Comparison of ENCODE assay signal across 18 cellular contexts in genomic region chr3:123134671-123135070, GRCh38.
DNase-seq lines count a peak whose midpoint lies in the region; ATAC-seq and TF ChIP-seq lines count a peak whose summit lies in the region.
"Had no signal": no experiment of that assay in that cellular context is flagged by ENCODE, and none has a peak within 500 bp of the region (broad histone marks: within the 10 kb centered on the region; RNA-seq: fewer than 3 reads in every experiment).

No MANE protein-coding gene starts in this region.

- no peaks in the 10 kb centered on the region for H3K4me1 Mint-ChIP-seq in activated naive CD4-positive, alpha-beta T cell treated with anti-CD3 and anti-CD28 coated beads, Interleukin-2, amount 50 U/mL, for 24 hours
- no peaks in the 10 kb centered on the region for H3K4me1 Mint-ChIP-seq in activated naive CD4-positive, alpha-beta T cell treated with anti-CD3 and anti-CD28 coated beads for 36 hours (ENCODE audit: low read depth)
- peaks cover 18% of the 10 kb centered on the region for H3K4me1 Mint-ChIP-seq in endodermal cell
- peaks cover 38% of the 10 kb centered on the region for H3K4me1 Mint-ChIP-seq in neural crest cell
- H3K4me1 Mint-ChIP-seq: CD4-positive, alpha-beta memory T cell had no signal

- H3K36me3 Mint-ChIP-seq in activated naive CD4-positive, alpha-beta T cell treated with anti-CD3 and anti-CD28 coated beads, Interleukin-2, amount 50 U/mL, for 24 hours = peaks cover 12% of the 10 kb centered on the region
- H3K36me3 Mint-ChIP-seq in activated naive CD4-positive, alpha-beta T cell treated with anti-CD3 and anti-CD28 coated beads for 36 hours (ENCODE audit: low read depth) = peaks cover 22% of the 10 kb centered on the region
- peaks cover 53% of the 10 kb centered on the region for H3K36me3 Mint-ChIP-seq in endodermal cell (ENCODE audit: low read depth)
- peaks cover 4% of the 10 kb centered on the region for H3K36me3 Mint-ChIP-seq in neural crest cell (ENCODE audit: low read depth)

- no peak for ATAC-seq in aorta (ENCODE audit: low FRiP score)
- no peak for ATAC-seq in esophagus mucosa
- ATAC-seq: A549 had no signal

- TF ChIP-seq CTCF in endodermal cell (conservative IDR thresholded peaks at IDR 0.05) = no peak
- no peak for TF ChIP-seq CTCF in neural crest cell (conservative IDR thresholded peaks at IDR 0.05)

- H3K9ac ChIP-seq in endodermal cell (ENCODE audit: extremely low read depth, low read length, poor library complexity, severe bottlenecking) = no peak overlapping the region

- peaks cover 96% of the 10 kb centered on the region for H3K36me3 ChIP-seq in endodermal cell (ENCODE audit: control insufficient read depth, insufficient read depth, low read length)
- peaks cover 0 to 6% of the 10 kb centered on the region in 2 donors for H3K36me3 ChIP-seq in aorta (ENCODE audit: control insufficient read depth in 1 of 2, insufficient read depth in 2 of 2, low read length in 1 of 2)

- H3K4me3 Mint-ChIP-seq in activated naive CD4-positive, alpha-beta T cell treated with anti-CD3 and anti-CD28 coated beads, Interleukin-2, amount 50 U/mL, for 24 hours = no peak overlapping the region
- H3K4me3 Mint-ChIP-seq in activated naive CD4-positive, alpha-beta T cell treated with anti-CD3 and anti-CD28 coated beads for 36 hours = no peak overlapping the region
- H3K4me3 Mint-ChIP-seq in endodermal cell = no peak overlapping the region
- H3K4me3 Mint-ChIP-seq in neural crest cell = no peak overlapping the region
- H3K4me3 Mint-ChIP-seq: CD4-positive, alpha-beta memory T cell; HFFc6 had no signal

- no peaks in the 10 kb centered on the region for H3K27me3 Mint-ChIP-seq in activated naive CD4-positive, alpha-beta T cell treated with anti-CD3 and anti-CD28 coated beads, Interleukin-2, amount 50 U/mL, for 24 hours
- no peaks in the 10 kb centered on the region for H3K27me3 Mint-ChIP-seq in activated naive CD4-positive, alpha-beta T cell treated with anti-CD3 and anti-CD28 coated beads for 36 hours (ENCODE audit: low read depth)
- H3K27me3 Mint-ChIP-seq in endodermal cell (ENCODE audit: insufficient read depth) (no peaks in the 10 kb centered on the region), neural crest cell (ENCODE audit: low read depth) (no peaks in the 10 kb centered on the region)
- H3K27me3 Mint-ChIP-seq: CD4-positive, alpha-beta memory T cell had no signal

- H3K27me3 ChIP-seq in endodermal cell (ENCODE audit: control insufficient read depth, insufficient read depth, low read length, poor library complexity, severe bottlenecking) (no peaks in the 10 kb centered on the region), aorta (ENCODE audit: control insufficient read depth in 1 of 2, insufficient read depth in 2 of 2, low read length in 1 of 2) (no peaks in the 10 kb centered on the region)

- no peak for DNase-seq in activated naive CD4-positive, alpha-beta T cell treated with anti-CD3 and anti-CD28 coated beads for 36 hours
- no peak for DNase-seq in endodermal cell
- DNase-seq in neural crest cell (ENCODE audit: low read depth, low spot score) = no peak
- peak; percentile 24 to 59 for DNase-seq in aorta
- no peak for DNase-seq in iPS-NIHi11 (ENCODE audit: low spot score)
- DNase-seq: 8988T; ACHN; C1 segment of cervical spinal cord; Caco-2; CD4-positive, alpha-beta memory T cell; DMS153; DND-41; GOT3; HFFc6 had no signal

- CTCF ChIA-PET in activated naive CD4-positive, alpha-beta T cell treated with anti-CD3 and anti-CD28 coated beads for 36 hours (lab: Charles Lee) = no interaction called here

- H3K27ac ChIP-seq in endodermal cell (ENCODE audit: low read depth, low read length) = peak overlapping the region; percentile 4
- H3K27ac ChIP-seq in aorta (ENCODE audit: low read depth in 1 of 2, low read length in 2 of 2) = no peak overlapping the region
- H3K27ac ChIP-seq: A549 had no signal

- 80 to 88% methylated on average over 2 to 10 of the region's 10 CpGs for WGBS in endodermal cell (ENCODE audit: insufficient coverage in 1 of 2, insufficient read length in 1 of 2), 2 experiments
- 83 to 85% methylated on average over 10 of the region's 10 CpGs for WGBS in aorta, 2 donors

- no peaks in the 10 kb centered on the region for H3K4me1 ChIP-seq in endodermal cell (ENCODE audit: control insufficient read depth, insufficient read depth, low read length)
- H3K4me1 ChIP-seq in aorta (ENCODE audit: control insufficient read depth in 1 of 2, insufficient read depth in 2 of 2, low read length in 2 of 2) = no peaks in the 10 kb centered on the region
- H3K4me1 ChIP-seq: A549 had no signal

- no peaks in the 10 kb centered on the region for H3K9me3 Mint-ChIP-seq in activated naive CD4-positive, alpha-beta T cell treated with anti-CD3 and anti-CD28 coated beads, Interleukin-2, amount 50 U/mL, for 24 hours
- H3K9me3 Mint-ChIP-seq in activated naive CD4-positive, alpha-beta T cell treated with anti-CD3 and anti-CD28 coated beads for 36 hours = no peaks in the 10 kb centered on the region
- H3K9me3 Mint-ChIP-seq in endodermal cell = no peaks in the 10 kb centered on the region
- no peaks in the 10 kb centered on the region for H3K9me3 Mint-ChIP-seq in neural crest cell
- H3K9me3 Mint-ChIP-seq: CD4-positive, alpha-beta memory T cell; HFFc6 had no signal

- H3K4me3 ChIP-seq in endodermal cell (ENCODE audit: low read length) = no peak overlapping the region
- H3K4me3 ChIP-seq in aorta (ENCODE audit: low read length in 2 of 2) = no peak overlapping the region
- H3K4me3 ChIP-seq: A549, HAP-1 had no signal

- intact Hi-C loops in activated naive CD4-positive, alpha-beta T cell treated with anti-CD3 and anti-CD28 coated beads for 36 hours (cut with micrococcal nuclease) = no loop called here
- intact Hi-C loops in aorta (cut with DNase I) = no loop called here

- H3K9me3 ChIP-seq in endodermal cell (ENCODE audit: control insufficient read depth, low read length) (no peaks in the 10 kb centered on the region), aorta (ENCODE audit: control insufficient read depth, low read length) (no peaks in the 10 kb centered on the region)
- H3K9me3 ChIP-seq: A549, Caco-2, HAP-1 had no signal

- H3K27ac Mint-ChIP-seq in activated naive CD4-positive, alpha-beta T cell treated with anti-CD3 and anti-CD28 coated beads, Interleukin-2, amount 50 U/mL, for 24 hours = peak overlapping the region; percentile 10
- no peak overlapping the region for H3K27ac Mint-ChIP-seq in activated naive CD4-positive, alpha-beta T cell treated with anti-CD3 and anti-CD28 coated beads for 36 hours
- peak overlapping the region; percentile 52 for H3K27ac Mint-ChIP-seq in endodermal cell
- H3K27ac Mint-ChIP-seq in neural crest cell (ENCODE audit: unreplicated experiment) = peak overlapping the region; percentile 51
- H3K27ac Mint-ChIP-seq: CD4-positive, alpha-beta memory T cell; HFFc6 had no signal

Comparison
In these comparisons a context has a peak if more than half of its experiments do, and no peak if none do; other contexts are left out.
1. DNase-seq: peak in aorta (2 of 2); none in activated naive CD4-positive, alpha-beta T cell treated with anti-CD3 and anti-CD28 coated beads for 36 hours (single experiment), endodermal cell (single experiment), neural crest cell (single experiment) and iPS-NIHi11 (single experiment).